1 cellular context compared by ENCODE assay signal in genomic region chr21:46029201-46029924, GRCh38.
TF ChIP-seq lines count a peak whose summit lies in the region.

No MANE protein-coding gene starts in this region.

TF ChIP-seq in K562, 482 proteins besides CTCF, POLR2A, EP300 and RAD21 (continued from another document):
- TF ChIP-seq, protein P1, sequence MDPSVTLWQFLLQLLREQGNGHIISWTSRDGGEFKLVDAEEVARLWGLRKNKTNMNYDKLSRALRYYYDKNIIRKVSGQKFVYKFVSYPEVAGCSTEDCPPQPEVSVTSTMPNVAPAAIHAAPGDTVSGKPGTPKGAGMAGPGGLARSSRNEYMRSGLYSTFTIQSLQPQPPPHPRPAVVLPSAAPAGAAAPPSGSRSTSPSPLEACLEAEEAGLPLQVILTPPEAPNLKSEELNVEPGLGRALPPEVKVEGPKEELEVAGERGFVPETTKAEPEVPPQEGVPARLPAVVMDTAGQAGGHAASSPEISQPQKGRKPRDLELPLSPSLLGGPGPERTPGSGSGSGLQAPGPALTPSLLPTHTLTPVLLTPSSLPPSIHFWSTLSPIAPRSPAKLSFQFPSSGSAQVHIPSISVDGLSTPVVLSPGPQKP (CRISPR knock-in tag; IDR thresholded peaks at IDR 0.05), result no peak
- TF ChIP-seq ZFP1 (CRISPR knock-in tag; IDR thresholded peaks at IDR 0.05), result peak; percentile 89
- TF ChIP-seq, protein P2, sequence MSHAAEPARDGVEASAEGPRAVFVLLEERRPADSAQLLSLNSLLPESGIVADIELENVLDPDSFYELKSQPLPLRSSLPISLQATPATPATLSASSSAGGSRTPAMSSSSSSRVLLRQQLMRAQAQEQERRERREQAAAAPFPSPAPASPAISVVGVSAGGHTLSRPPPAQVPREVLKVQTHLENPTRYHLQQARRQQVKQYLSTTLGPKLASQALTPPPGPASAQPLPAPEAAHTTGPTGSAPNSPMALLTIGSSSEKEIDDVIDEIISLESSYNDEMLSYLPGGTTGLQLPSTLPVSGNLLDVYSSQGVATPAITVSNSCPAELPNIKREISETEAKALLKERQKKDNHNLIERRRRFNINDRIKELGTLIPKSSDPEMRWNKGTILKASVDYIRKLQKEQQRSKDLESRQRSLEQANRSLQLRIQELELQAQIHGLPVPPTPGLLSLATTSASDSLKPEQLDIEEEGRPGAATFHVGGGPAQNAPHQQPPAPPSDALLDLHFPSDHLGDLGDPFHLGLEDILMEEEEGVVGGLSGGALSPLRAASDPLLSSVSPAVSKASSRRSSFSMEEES (CRISPR knock-in tag; IDR thresholded peaks at IDR 0.05), result no peak
- no peak for TF ChIP-seq SRSF1 (IDR thresholded peaks at IDR 0.05; ENCODE audit: low read depth, low read length)
- TF ChIP-seq SNIP1 (IDR thresholded peaks at IDR 0.05; ENCODE audit: low read depth), result no peak
- TF ChIP-seq ZNF668 (CRISPR knock-in tag; IDR thresholded peaks at IDR 0.05), result no peak
- no peak for TF ChIP-seq ZNF408 (CRISPR knock-in tag; IDR thresholded peaks at IDR 0.05; ENCODE audit: low read depth)
- no peak for TF ChIP-seq ZNF12 (CRISPR knock-in tag; IDR thresholded peaks at IDR 0.05)
- TF ChIP-seq ZNF830 (CRISPR knock-in tag; IDR thresholded peaks at IDR 0.05), result no peak
- TF ChIP-seq ZNF57 (CRISPR knock-in tag; IDR thresholded peaks at IDR 0.05), result no peak
- TF ChIP-seq POLR2AphosphoS5 (IDR thresholded peaks at IDR 0.05; ENCODE audit: control insufficient read depth, insufficient read depth, low read depth, low read length), result no peak
- TF ChIP-seq STAG1 (CRISPR knock-in tag; IDR thresholded peaks at IDR 0.05; ENCODE audit: borderline replicate concordance), result no peak
- TF ChIP-seq HDAC1 (IDR thresholded peaks at IDR 0.05), result no peak
- TF ChIP-seq, protein P3, sequence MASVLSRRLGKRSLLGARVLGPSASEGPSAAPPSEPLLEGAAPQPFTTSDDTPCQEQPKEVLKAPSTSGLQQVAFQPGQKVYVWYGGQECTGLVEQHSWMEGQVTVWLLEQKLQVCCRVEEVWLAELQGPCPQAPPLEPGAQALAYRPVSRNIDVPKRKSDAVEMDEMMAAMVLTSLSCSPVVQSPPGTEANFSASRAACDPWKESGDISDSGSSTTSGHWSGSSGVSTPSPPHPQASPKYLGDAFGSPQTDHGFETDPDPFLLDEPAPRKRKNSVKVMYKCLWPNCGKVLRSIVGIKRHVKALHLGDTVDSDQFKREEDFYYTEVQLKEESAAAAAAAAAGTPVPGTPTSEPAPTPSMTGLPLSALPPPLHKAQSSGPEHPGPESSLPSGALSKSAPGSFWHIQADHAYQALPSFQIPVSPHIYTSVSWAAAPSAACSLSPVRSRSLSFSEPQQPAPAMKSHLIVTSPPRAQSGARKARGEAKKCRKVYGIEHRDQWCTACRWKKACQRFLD (CRISPR knock-in tag; IDR thresholded peaks at IDR 0.05), result no peak
- no peak for TF ChIP-seq NEUROD1 (IDR thresholded peaks at IDR 0.05; ENCODE audit: borderline replicate concordance, low read depth, low read length, partially characterized antibody)
- no peak for TF ChIP-seq CREB1 (IDR thresholded peaks at IDR 0.05)
- no peak for TF ChIP-seq CREB1 (CRISPR knock-in tag; IDR thresholded peaks at IDR 0.05)
- peak; percentile 96 for TF ChIP-seq NFIC (IDR thresholded peaks at IDR 0.05)
- peak in 1 of 2 experiments; percentile 39; a peak in 1 of 3 replicates for TF ChIP-seq CBX3 (IDR thresholded peaks at IDR 0.05; ENCODE audit: borderline replicate concordance in 1 of 2, low read length in 2 of 2)
- TF ChIP-seq ZBTB26 (CRISPR knock-in tag; IDR thresholded peaks at IDR 0.05), result no peak
- TF ChIP-seq ZNF282 (CRISPR knock-in tag; IDR thresholded peaks at IDR 0.05), result no peak
- TF ChIP-seq NFIX (CRISPR knock-in tag; IDR thresholded peaks at IDR 0.05; ENCODE audit: low read depth), result peak; percentile 78
- no peak for TF ChIP-seq ATF7 (IDR thresholded peaks at IDR 0.05)
- TF ChIP-seq ZNF274 (IDR thresholded peaks at IDR 0.05; ENCODE audit: borderline replicate concordance, low read depth, low read length), result no peak
- TF ChIP-seq DPF2 (IDR thresholded peaks at IDR 0.05), result no peak
- TF ChIP-seq ZNF277 (CRISPR knock-in tag; IDR thresholded peaks at IDR 0.05; ENCODE audit: borderline replicate concordance), result no peak
- no peak for TF ChIP-seq CBX5 (IDR thresholded peaks at IDR 0.05; ENCODE audit: borderline replicate concordance, low read depth)
- TF ChIP-seq DNMT1 (IDR thresholded peaks at IDR 0.05), result no peak
- TF ChIP-seq RHOXF2B (CRISPR knock-in tag; conservative IDR thresholded peaks at IDR 0.05), result no peak
- peak; percentile 65; the same call in 1 of the 2 replicates for TF ChIP-seq TRIM28 (IDR thresholded peaks at IDR 0.05)
- no peak for TF ChIP-seq ZNF398 (CRISPR knock-in tag; IDR thresholded peaks at IDR 0.05)
- TF ChIP-seq ZNF143 (CRISPR knock-in tag; IDR thresholded peaks at IDR 0.05), result no peak
